22 cellular contexts compared by ENCODE assay signal in the genomic region with DNA sequence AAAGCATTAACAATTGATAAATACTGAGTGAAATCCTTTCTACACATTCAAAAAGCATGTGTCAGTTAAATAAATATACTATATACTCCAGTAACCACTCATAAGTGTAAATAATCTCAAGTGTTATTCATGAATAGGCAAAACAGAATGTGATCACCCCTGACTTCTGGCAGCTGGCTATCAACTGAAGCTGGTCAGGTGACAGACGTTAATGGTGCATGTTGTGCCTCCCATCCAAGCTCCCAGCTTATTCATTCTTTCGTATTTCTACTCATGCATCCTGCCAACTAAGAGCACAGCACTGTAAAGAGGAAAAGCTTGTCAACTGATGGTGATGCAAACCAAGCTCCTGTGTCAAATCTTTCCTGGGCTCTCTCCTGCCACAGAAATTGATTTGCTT. TPM values are rescaled to one million over a fixed set of nuclear protein-coding genes. Genes with fewer than 3 reads are reported as not detected.
A peak's percentile ranks its signal among the peaks of the same experiment; 100 is the strongest.
DNase-seq lines count a peak whose midpoint lies in the region; ATAC-seq and TF ChIP-seq lines count a peak whose summit lies in the region.
"Had no signal": no experiment of that assay in that cellular context is flagged by ENCODE, and none has a peak within 500 bp of the region (broad histone marks: within the 10 kb centered on the region; RNA-seq: fewer than 3 reads in every experiment).

No MANE protein-coding gene starts in this region.

- ATAC-seq in Right ventricle myocardium superior (ENCODE audit: poor library complexity) (peak; percentile 67), heart left ventricle (peak; percentile 53 to 90 (median 82)), HG03378 (IDR thresholded peaks at IDR 0.05; ENCODE audit: unreplicated experiment) (no peak), GM18909 (IDR thresholded peaks at IDR 0.05; ENCODE audit: poor library complexity, unreplicated experiment) (no peak)
- ATAC-seq: effector memory CD8-positive, alpha-beta T cell; natural killer cell treated with Interleukin-12 subunit alpha and Interleukin-12 subunit beta and Interleukin-15 and Interleukin-18, amount 100 ng/mL, for 72 hours had no signal

- H3K27ac ChIP-seq in heart left ventricle (peak overlapping the region in 1 of 12 donors; percentile 33), uterus (no peak overlapping the region)
- H3K27ac ChIP-seq: GM23248 had no signal

- WGBS in heart left ventricle, 4 donors, result 6 to 21% (median 15%) methylated on average over 2 of the region's 2 CpGs

- peaks cover 0 to 100% (median 94%) of the 10 kb centered on the region in 9 donors for H3K36me3 ChIP-seq in heart left ventricle
- H3K36me3 ChIP-seq in BE2C, result peaks cover 88% of the 10 kb centered on the region
- no peaks in the 10 kb centered on the region for H3K36me3 ChIP-seq in uterus

- H3K9me3 ChIP-seq in heart left ventricle, result no peaks in the 10 kb centered on the region
- no peaks in the 10 kb centered on the region for H3K9me3 ChIP-seq in BE2C
- H3K9me3 ChIP-seq in uterus, result no peaks in the 10 kb centered on the region

- H3K4me1 ChIP-seq in heart left ventricle, result peaks cover 3 to 76% (median 33%) of the 10 kb centered on the region in 12 donors
- H3K4me1 ChIP-seq in BE2C, result no peaks in the 10 kb centered on the region
- no peaks in the 10 kb centered on the region for H3K4me1 ChIP-seq in uterus

- intact Hi-C loops in Right ventricle myocardium superior (cut with DNase I), result no loop called here
- intact Hi-C loops in cardiac septum (cut with DNase I), result no loop called here
- intact Hi-C loops in heart left ventricle (cut with DNase I), result no loop called here
- intact Hi-C loops in uterus (cut with DNase I; ENCODE audit: low total_unique reads), result no loop called here

- no peak for TF ChIP-seq CTCF in heart left ventricle (IDR thresholded peaks at IDR 0.05)
- TF ChIP-seq CTCF in BE2C (IDR thresholded peaks at IDR 0.05; ENCODE audit: low read depth, low read length), result no peak
- no peak for TF ChIP-seq CTCF in uterus (IDR thresholded peaks at IDR 0.05)

- no peak for DNase-seq in Right ventricle myocardium superior
- no peak for DNase-seq in cardiac septum (ENCODE audit: low spot score)
- peak; percentile 71 for DNase-seq in NCI-H2196 treated with DMSO at 0.1 percent for 48 hours (lab: John Stamatoyannopoulos, UW; ENCODE audit: unreplicated experiment)
- no peak for DNase-seq in heart left ventricle
- no peak for DNase-seq in BE2C
- DNase-seq in uterus, result no peak
- DNase-seq: activated CD4-positive, alpha-beta T cell treated with anti-CD3 and anti-CD28 coated beads, Interleukin-2, amount 50 U/mL, for 4 hours; activated naive CD4-positive, alpha-beta T cell; anterior cingulate cortex; CD4-positive, CD25-positive, alpha-beta regulatory T cell; cerebellar nuclear complex; DND-41; effector memory CD8-positive, alpha-beta T cell; GM23248; islet precursor cell; mesendoderm; NCI-H2171; stimulated activated CD8-positive, alpha-beta memory T cell treated with anti-CD3 and anti-CD28 coated beads, Interleukin-4, amount 100 ng/mL, for 48 hours; T-helper 1 cell had no signal

- TF ChIP-seq POLR2A in heart left ventricle (IDR thresholded peaks at IDR 0.05) (no peak), uterus (IDR thresholded peaks at IDR 0.05) (no peak)

- H3K4me3 ChIP-seq in heart left ventricle (no peak overlapping the region), BE2C (ENCODE audit: low read depth, low read length) (no peak overlapping the region), uterus (no peak overlapping the region)
- H3K4me3 ChIP-seq: GM23248 had no signal

- no peaks in the 10 kb centered on the region for H3K27me3 ChIP-seq in heart left ventricle
- H3K27me3 ChIP-seq in BE2C, result no peaks in the 10 kb centered on the region; the same call in 1 of the 2 replicates
- no peaks in the 10 kb centered on the region for H3K27me3 ChIP-seq in uterus

RNA-seq across cellular contexts. Expression of a gene that starts 7.7 kb away (rescaled TPM):
- 145 TPM for total RNA-seq in Right ventricle myocardium superior
- 150 TPM for total RNA-seq in cardiac septum
- 100 to 1,000 TPM; 124 to 273 (median 146) TPM for total RNA-seq in heart left ventricle
- 100 to 1,000 TPM; 287 to 313 TPM for polyA plus RNA-seq in heart left ventricle
- polyA plus RNA-seq in BE2C (2012; ENCODE audit: insufficient read depth, insufficient read length, low read depth), result 510 TPM
- total RNA-seq in uterus, result 100 to 1,000 TPM; 109 to 169 (median 144) TPM

RNA-seq across cellular contexts. Expression of a gene that starts 8.8 kb away (rescaled TPM):
- 8.1 TPM for total RNA-seq in Right ventricle myocardium superior
- total RNA-seq in cardiac septum, result 7.6 TPM
- 10 to 100 TPM in 2 of 9 donors, 1 to 10 TPM in 7; 6.5 to 19.1 (median 8.9) TPM for total RNA-seq in heart left ventricle
- 1 to 10 TPM; 6.7 to 8.8 TPM for polyA plus RNA-seq in heart left ventricle
- 35.9 TPM for polyA plus RNA-seq in BE2C (2012; ENCODE audit: insufficient read depth, insufficient read length, low read depth)
- total RNA-seq in uterus, result 10 to 100 TPM in 3 of 4 donors, 1 to 10 TPM in 1; 1.8 to 50.6 (median 16.3) TPM

RNA-seq across cellular contexts. Expression of a gene that starts 39.0 kb away (rescaled TPM):
- 26.2 TPM for total RNA-seq in Right ventricle myocardium superior
- total RNA-seq in cardiac septum, result 36.8 TPM
- total RNA-seq in heart left ventricle, result 10 to 100 TPM; 29.9 to 51.4 (median 37.4) TPM
- polyA plus RNA-seq in heart left ventricle, result 10 to 100 TPM; 25.3 to 55.5 TPM
- polyA plus RNA-seq in BE2C (2012; ENCODE audit: insufficient read depth, insufficient read length, low read depth), result 79.0 TPM
- 10 to 100 TPM; 23.8 to 50.3 (median 39.6) TPM for total RNA-seq in uterus

Comparison
In these comparisons a context has a peak if more than half of its experiments do, and no peak if none do; other contexts are left out.
1. ATAC-seq: peak in Right ventricle myocardium superior (single experiment) and heart left ventricle (4 of 4); none in HG03378 (single experiment) and GM18909 (single experiment).